In the genomic region with DNA sequence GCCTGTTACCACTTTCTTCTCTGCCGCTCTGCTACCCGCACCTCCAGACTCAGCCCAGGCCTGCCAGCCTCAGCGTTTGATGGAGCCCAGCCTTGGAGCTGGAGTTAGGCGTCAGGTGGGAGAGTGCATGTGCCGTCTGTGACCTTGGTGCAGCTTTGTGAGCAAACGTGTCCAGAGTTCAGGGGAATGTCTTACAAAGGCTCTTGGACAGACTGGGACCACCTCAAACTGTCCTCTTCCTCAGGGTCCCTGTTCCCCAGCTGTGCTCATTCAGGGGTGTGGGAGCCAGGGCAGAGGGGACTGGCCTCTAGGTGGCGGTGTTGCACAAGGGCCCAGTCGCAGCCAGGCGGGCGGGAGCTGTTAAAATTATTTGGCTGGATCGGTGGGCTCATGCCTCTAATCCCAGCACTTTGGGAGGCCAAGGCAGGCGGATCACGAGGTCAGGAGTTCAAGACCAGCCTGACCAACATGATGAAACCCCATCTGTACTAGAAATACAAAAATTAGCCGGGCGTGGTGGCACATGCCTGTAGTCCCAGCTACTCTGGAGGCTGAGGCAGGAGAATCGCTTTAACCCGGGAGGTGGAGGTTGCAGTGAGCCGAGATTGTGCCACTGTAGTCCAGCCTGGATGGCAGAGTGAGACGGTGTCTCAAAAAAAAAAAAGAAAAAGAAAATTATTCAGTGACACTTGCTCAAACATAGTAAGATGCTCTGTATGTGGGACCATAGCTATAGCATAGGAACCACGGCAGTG, we compare ENCODE assay signal across 8 cellular contexts.
DNase-seq lines count a peak whose midpoint lies in the region; ATAC-seq, FAIRE-seq and TF ChIP-seq lines count a peak whose summit lies in the region.

No MANE protein-coding gene starts in this region.

- H3K36me3 ChIP-seq in right atrium auricular region (no peaks in the 10 kb centered on the region), upper lobe of left lung (no peaks in the 10 kb centered on the region)

- 81 to 83% methylated on average over 10 to 20 of the region's 20 CpGs for WGBS in upper lobe of left lung, 2 donors

- ATAC-seq in upper lobe of left lung (ENCODE audit: low FRiP score in 2 of 2) = peak; percentile 51 to 54

- H3K4me1 ChIP-seq in right atrium auricular region (no peaks in the 10 kb centered on the region), upper lobe of left lung (no peaks in the 10 kb centered on the region)

- H3K27me3 ChIP-seq in right atrium auricular region (no peaks in the 10 kb centered on the region), upper lobe of left lung (no peaks in the 10 kb centered on the region)

- no peak for TF ChIP-seq EP300 in upper lobe of left lung (IDR thresholded peaks at IDR 0.05)

- DNase-seq in AG08396 (ENCODE audit: low spot score) (peak; percentile 54), H54 (ENCODE audit: insufficient read length, low spot score) (peak; percentile 72), right atrium auricular region (ENCODE audit: low spot score) (peak; percentile 58), upper lobe of left lung (peak in 1 of 2 donors; percentile 70), pons (ENCODE audit: low spot score) (no peak), NCI-H2196 treated with DMSO at 0.1 percent for 48 hours (lab: John Stamatoyannopoulos, UW; ENCODE audit: unreplicated experiment) (no peak), RKO (ENCODE audit: low spot score) (no peak)
- peak; percentile 15 to 40 for DNase-seq in activated CD4-positive, alpha-beta T cell treated with anti-CD3 and anti-CD28 coated beads, Interleukin-2, amount 50 U/mL, for 48 hours

- H3K4me3 ChIP-seq in right atrium auricular region (no peak overlapping the region), upper lobe of left lung (no peak overlapping the region)

- H3K27ac ChIP-seq in right atrium auricular region (no peak overlapping the region), upper lobe of left lung (no peak overlapping the region)

- no peak for FAIRE-seq in H54 (lab: Jason Lieb, UNC)

- TF ChIP-seq CTCF in right atrium auricular region (IDR thresholded peaks at IDR 0.05) = peak; percentile 61 to 80
- TF ChIP-seq CTCF in upper lobe of left lung (IDR thresholded peaks at IDR 0.05) = peak; percentile 43 to 61 (median 46)

- TF ChIP-seq POLR2A in H54 (IDR thresholded peaks at IDR 0.05; ENCODE audit: low read depth, low read length) = no peak
- no peak for TF ChIP-seq POLR2A in upper lobe of left lung (IDR thresholded peaks at IDR 0.05)

- H3K9me3 ChIP-seq in right atrium auricular region = no peaks in the 10 kb centered on the region
- no peaks in the 10 kb centered on the region for H3K9me3 ChIP-seq in upper lobe of left lung

Comparison
In these comparisons a context has a peak if more than half of its experiments do, and no peak if none do; other contexts are left out.
1. DNase-seq: peak in AG08396 (single experiment), H54 (single experiment), activated CD4-positive, alpha-beta T cell treated with anti-CD3 and anti-CD28 coated beads, Interleukin-2, amount 50 U/mL, for 48 hours (2 of 2) and right atrium auricular region (single experiment); none in pons (single experiment), NCI-H2196 treated with DMSO at 0.1 percent for 48 hours (single experiment) and RKO (single experiment).